Comparison of ENCODE assay signal across 1 cellular context in the genomic region with DNA sequence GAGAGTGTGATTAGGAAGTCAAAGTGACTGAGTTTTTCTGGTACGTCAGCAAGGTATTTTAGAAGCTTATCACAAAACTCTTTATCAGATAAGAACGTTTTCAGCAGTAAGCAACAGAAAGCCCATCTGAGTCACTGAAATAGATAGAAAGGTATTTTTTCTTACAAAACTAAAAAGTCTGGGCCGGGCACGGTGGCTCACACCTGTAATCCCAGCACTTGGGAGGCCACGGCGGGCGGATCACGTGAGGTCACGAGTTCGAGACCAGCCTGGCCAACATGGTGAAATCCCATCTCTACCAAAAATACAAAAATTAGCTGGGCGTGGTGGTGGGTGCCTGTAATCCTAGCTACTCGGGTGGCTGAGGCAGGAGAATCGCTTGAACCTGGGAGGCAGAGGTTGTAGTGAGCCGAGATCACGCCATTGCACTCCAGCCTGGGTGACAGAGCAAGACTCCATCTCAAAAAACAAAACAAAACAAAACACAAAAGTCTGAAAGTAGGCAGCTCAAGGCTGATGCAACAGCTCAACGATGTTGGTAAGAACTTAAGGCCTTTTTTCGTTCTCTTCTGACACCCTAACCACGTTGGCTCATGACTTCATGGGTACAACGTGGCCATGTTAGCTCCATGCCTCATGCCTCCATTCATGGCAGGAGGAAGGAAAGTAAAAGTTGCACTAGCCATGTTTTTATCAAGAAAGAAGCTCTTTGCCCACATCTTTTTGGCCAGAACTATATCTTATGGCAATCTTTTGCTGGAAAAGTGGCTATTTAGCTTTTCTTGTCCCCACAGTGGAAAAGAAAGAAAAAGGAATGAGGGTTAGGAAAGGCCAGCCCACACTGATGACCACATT.
TF ChIP-seq lines count a peak whose summit lies in the region.
"Not testable (repeated sequence)": the region's sequence is repeated elsewhere in the genome, so short reads cannot be mapped to it uniquely, and the experiment has no call there.

No MANE protein-coding gene starts in this region.

TF ChIP-seq in K562, 482 proteins besides CTCF, POLR2A, EP300 and RAD21 (continued from another document and continues in another):
- TF ChIP-seq, protein P1, sequence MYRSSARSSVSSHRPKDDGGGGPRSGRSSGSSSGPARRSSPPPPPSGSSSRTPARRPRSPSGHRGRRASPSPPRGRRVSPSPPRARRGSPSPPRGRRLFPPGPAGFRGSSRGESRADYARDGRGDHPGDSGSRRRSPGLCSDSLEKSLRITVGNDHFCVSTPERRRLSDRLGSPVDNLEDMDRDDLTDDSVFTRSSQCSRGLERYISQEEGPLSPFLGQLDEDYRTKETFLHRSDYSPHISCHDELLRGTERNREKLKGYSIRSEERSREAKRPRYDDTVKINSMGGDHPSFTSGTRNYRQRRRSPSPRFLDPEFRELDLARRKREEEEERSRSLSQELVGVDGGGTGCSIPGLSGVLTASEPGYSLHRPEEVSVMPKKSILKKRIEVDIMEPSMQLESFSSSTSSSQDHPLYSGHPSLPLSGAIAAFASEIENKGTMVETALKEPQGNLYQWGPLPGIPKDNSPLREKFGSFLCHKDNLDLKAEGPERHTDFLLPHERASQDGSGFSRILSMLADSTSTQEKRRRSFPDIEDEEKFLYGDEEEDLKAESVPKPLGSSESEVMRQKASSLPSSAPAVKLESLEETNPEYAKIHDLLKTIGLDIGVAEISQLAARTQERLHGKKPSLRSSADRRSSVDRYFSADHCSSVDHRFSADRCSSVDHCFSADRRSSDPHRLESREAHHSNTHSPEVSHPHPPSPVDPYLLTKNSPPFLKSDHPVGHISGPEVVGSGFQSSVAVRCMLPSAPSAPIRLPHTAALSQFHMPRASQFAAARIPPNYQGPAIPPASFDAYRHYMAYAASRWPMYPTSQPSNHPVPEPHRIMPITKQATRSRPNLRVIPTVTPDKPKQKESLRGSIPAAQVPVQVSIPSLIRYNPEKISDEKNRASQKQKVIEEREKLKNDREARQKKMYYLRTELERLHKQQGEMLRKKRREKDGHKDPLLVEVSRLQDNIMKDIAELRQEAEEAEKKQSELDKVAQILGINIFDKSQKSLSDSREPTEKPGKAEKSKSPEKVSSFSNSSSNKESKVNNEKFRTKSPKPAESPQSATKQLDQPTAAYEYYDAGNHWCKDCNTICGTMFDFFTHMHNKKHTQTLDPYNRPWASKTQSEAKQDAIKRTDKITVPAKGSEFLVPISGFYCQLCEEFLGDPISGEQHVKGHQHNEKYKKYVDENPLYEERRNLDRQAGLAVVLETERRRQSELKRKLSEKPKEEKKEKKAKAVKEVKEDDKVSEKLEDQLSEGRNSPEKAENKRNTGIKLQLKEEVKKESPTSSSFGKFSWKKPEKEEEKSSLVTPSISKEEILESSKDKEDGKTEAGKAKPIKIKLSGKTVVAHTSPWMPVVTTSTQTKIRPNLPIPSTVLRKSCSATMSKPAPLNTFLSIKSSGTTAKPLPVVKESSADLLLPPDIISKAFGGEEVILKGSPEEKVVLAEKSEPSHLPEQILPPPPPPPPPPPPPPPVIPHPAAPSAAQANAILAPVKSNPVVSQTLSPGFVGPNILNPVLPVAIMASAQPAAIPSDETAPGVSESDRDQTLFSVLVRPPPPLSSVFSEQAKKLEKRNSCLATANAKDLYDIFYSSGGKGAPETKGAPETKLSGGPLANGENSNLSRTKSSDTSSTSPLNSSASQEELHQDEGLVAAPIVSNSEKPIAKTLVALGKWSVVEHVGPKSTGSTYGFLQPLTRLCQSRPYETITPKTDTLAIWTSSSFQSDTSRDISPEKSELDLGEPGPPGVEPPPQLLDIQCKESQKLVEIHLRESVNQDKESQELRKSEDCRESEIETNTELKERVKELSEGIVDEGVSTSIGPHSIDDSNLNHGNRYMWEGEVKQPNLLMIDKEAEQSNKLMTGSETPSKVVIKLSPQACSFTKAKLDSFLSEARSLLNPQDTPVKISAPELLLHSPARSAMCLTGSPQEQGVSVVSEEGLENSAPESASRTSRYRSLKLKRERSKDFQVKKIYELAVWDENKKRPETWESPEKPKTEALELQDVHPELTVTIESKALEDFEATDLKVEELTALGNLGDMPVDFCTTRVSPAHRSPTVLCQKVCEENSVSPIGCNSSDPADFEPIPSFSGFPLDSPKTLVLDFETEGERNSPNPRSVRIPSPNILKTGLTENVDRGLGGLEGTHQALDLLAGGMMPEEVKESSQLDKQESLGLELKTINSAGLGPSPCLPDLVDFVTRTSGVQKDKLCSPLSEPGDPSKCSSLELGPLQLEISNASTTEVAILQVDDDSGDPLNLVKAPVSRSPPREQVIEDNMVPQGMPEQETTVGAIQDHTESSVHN (IDR thresholded peaks at IDR 0.05; ENCODE audit: borderline replicate concordance in 1 of 2, low read depth in 1 of 2): peak in 1 of 2 experiments; percentile 40; a peak in 1 of 4 replicates
- TF ChIP-seq EP400 (IDR thresholded peaks at IDR 0.05): peak; percentile 43
- not testable (repeated sequence) for TF ChIP-seq ZNF740 (CRISPR knock-in tag; IDR thresholded peaks at IDR 0.05); JUND (tag; IDR thresholded peaks at IDR 0.05; ENCODE audit: borderline replicate concordance, low read depth, low read length)
- 0 out of 4 replicates have a peak, but pooled peaks of 1 of the 2 experiments have one; percentile 47 for TF ChIP-seq ZNF740 (tag; IDR thresholded peaks at IDR 0.05)
- peak; percentile 60; the same call in 1 of the 2 replicates for TF ChIP-seq ETV1 (tag; conservative IDR thresholded peaks at IDR 0.05; ENCODE audit: low read depth)
- peak; percentile 84 for TF ChIP-seq MEF2D (tag; conservative IDR thresholded peaks at IDR 0.05; ENCODE audit: low read depth)
- TF ChIP-seq, protein P2, sequence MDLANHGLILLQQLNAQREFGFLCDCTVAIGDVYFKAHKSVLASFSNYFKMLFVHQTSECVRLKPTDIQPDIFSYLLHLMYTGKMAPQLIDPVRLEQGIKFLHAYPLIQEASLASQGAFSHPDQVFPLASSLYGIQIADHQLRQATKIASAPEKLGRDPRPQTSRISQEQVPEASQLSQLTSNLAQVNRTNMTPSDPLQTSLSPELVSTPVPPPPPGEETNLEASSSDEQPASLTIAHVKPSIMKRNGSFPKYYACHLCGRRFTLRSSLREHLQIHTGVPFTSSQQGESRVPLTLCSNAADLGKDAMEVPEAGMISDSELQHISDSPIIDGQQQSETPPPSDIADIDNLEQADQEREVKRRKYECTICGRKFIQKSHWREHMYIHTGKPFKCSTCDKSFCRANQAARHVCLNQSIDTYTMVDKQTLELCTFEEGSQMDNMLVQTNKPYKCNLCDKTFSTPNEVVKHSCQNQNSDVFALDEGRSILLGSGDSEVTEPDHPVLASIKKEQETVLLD (IDR thresholded peaks at IDR 0.05): peak; percentile 59; the same call in 1 of the 2 replicates
- TF ChIP-seq CBX3 (IDR thresholded peaks at IDR 0.05; ENCODE audit: borderline replicate concordance in 1 of 2, low read length in 2 of 2): 0 out of 3 replicates have a peak, but pooled peaks of 1 of the 2 experiments have one; percentile 11
- peak; percentile 86 for TF ChIP-seq CXXC5 (CRISPR knock-in tag; IDR thresholded peaks at IDR 0.05)
- peak; percentile 39; the same call in 1 of the 2 replicates for TF ChIP-seq SOX6 (IDR thresholded peaks at IDR 0.05)
- TF ChIP-seq ZNF668 (CRISPR knock-in tag; IDR thresholded peaks at IDR 0.05): peak; percentile 52; the same call in 1 of the 2 replicates
- TF ChIP-seq JUND (IDR thresholded peaks at IDR 0.05; ENCODE audit: borderline replicate concordance, low read depth, low read length): 0 out of 2 replicates have a peak, but pooled peaks have one; percentile 23
- peak; percentile 83; the same call in 1 of the 2 replicates for TF ChIP-seq ZNF644 (tag; IDR thresholded peaks at IDR 0.05; ENCODE audit: low read depth)
- peak; percentile 75; the same call in 1 of the 2 replicates for TF ChIP-seq GTF2A2 (tag; IDR thresholded peaks at IDR 0.05)
- TF ChIP-seq MXD1 (CRISPR knock-in tag; IDR thresholded peaks at IDR 0.05; ENCODE audit: borderline replicate concordance, poor library complexity, severe bottlenecking): peak; percentile 35
- TF ChIP-seq ATF7 (IDR thresholded peaks at IDR 0.05): peak; percentile 53; the same call in 1 of the 2 replicates
- TF ChIP-seq ZNF395 (CRISPR knock-in tag; IDR thresholded peaks at IDR 0.05): 0 out of 2 replicates have a peak, but pooled peaks have one; percentile 91
- TF ChIP-seq, protein P3, sequence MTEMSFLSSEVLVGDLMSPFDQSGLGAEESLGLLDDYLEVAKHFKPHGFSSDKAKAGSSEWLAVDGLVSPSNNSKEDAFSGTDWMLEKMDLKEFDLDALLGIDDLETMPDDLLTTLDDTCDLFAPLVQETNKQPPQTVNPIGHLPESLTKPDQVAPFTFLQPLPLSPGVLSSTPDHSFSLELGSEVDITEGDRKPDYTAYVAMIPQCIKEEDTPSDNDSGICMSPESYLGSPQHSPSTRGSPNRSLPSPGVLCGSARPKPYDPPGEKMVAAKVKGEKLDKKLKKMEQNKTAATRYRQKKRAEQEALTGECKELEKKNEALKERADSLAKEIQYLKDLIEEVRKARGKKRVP (CRISPR knock-in tag; IDR thresholded peaks at IDR 0.05): peak; percentile 91
- TF ChIP-seq DMBX1 (CRISPR knock-in tag; IDR thresholded peaks at IDR 0.05; ENCODE audit: borderline replicate concordance): peak; percentile 96
- 0 out of 2 replicates have a peak, but pooled peaks have one; percentile 10 for TF ChIP-seq ARID3B (CRISPR knock-in tag; IDR thresholded peaks at IDR 0.05; ENCODE audit: borderline replicate concordance)
- peak; percentile 74 for TF ChIP-seq PTRF (tag; IDR thresholded peaks at IDR 0.05)
- TF ChIP-seq ZNF239 (CRISPR knock-in tag; IDR thresholded peaks at IDR 0.05): peak; percentile 7; the same call in 1 of the 2 replicates
- peak; percentile 39 for TF ChIP-seq FOSL1 (tag; conservative IDR thresholded peaks at IDR 0.05)
- TF ChIP-seq HINFP (tag; conservative IDR thresholded peaks at IDR 0.05; ENCODE audit: low read depth): 0 out of 2 replicates have a peak, but pooled peaks have one; percentile 67
- TF ChIP-seq, protein P4, sequence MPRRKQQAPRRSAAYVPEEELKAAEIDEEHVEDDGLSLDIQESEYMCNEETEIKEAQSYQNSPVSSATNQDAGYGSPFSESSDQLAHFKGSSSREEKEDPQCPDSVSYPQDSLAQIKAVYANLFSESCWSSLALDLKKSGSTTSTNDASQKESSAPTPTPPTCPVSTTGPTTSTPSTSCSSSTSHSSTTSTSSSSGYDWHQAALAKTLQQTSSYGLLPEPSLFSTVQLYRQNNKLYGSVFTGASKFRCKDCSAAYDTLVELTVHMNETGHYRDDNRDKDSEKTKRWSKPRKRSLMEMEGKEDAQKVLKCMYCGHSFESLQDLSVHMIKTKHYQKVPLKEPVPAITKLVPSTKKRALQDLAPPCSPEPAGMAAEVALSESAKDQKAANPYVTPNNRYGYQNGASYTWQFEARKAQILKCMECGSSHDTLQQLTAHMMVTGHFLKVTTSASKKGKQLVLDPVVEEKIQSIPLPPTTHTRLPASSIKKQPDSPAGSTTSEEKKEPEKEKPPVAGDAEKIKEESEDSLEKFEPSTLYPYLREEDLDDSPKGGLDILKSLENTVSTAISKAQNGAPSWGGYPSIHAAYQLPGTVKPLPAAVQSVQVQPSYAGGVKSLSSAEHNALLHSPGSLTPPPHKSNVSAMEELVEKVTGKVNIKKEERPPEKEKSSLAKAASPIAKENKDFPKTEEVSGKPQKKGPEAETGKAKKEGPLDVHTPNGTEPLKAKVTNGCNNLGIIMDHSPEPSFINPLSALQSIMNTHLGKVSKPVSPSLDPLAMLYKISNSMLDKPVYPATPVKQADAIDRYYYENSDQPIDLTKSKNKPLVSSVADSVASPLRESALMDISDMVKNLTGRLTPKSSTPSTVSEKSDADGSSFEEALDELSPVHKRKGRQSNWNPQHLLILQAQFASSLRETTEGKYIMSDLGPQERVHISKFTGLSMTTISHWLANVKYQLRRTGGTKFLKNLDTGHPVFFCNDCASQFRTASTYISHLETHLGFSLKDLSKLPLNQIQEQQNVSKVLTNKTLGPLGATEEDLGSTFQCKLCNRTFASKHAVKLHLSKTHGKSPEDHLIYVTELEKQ (CRISPR knock-in tag; IDR thresholded peaks at IDR 0.05): 0 out of 2 replicates have a peak, but pooled peaks have one; percentile 17
- peak; percentile 21; the same call in 1 of the 2 replicates for TF ChIP-seq DPF2 (IDR thresholded peaks at IDR 0.05)
